Comparison of ENCODE assay signal across 23 cellular contexts in the genomic region with DNA sequence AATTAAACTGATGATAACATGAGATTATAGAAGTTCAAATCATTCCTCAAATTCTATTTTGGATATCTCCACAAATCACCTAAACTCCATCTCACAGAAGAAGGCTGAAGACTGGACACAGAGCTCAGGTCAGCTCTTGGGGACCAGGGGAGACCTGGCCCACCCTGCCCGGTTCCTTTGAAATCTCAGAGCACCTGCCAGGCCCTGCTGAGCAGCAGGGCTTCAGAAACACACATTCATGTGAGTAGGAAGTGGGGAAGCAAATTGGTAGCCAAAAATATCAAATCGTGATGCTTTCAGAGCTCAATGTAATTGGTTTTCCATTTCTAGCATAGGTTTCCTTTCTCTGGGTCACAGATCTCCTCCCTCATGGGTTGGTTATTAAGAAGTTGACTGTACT.
"Had no signal": no experiment of that assay in that cellular context is flagged by ENCODE, and none has a peak within 500 bp of the region (broad histone marks: within the 10 kb centered on the region; RNA-seq: fewer than 3 reads in every experiment).

No MANE protein-coding gene starts in this region.

- H3K9me3 Mint-ChIP-seq: dendritic cell treated with granulocyte-macrophage colony-stimulating factor and Interleukin-4, amounts not matched to agents 40 ng/mL and 50 ng/mL, for 4 days; effector memory CD8-positive, alpha-beta T cell; natural killer cell; stimulated activated naive CD8-positive, alpha-beta T cell treated with anti-CD3 and anti-CD28 coated beads, Interleukin-15, amount 100 ng/mL, for 72 hours; type B pancreatic cell had no signal

- DNase-seq: effector memory CD8-positive, alpha-beta T cell; erythroblast; left ventricle myocardium superior; lower lobe of right lung; natural killer cell; stimulated activated CD4-positive, alpha-beta T cell treated with anti-CD3 and anti-CD28 coated beads, Interleukin-12 subunit alpha, Interleukin-12 subunit beta, amount 100 ng/mL, for 4 hours; stimulated activated CD4-positive, alpha-beta T cell treated with anti-CD3 and anti-CD28 coated beads, Interleukin-1b, Interleukin-23, amount 100 ng/mL, for 48 hours; stimulated activated CD4-positive, alpha-beta T cell treated with anti-CD3 and anti-CD28 coated beads, Interleukin-4, amount 100 ng/mL, for 1 hour; stimulated activated CD8-positive, alpha-beta memory T cell treated with anti-CD3 and anti-CD28 coated beads, Interleukin-4, amount 100 ng/mL, for 48 hours; stimulated activated naive CD4-positive, alpha-beta T cell; stimulated activated naive CD8-positive, alpha-beta T cell treated with anti-CD3 and anti-CD28 coated beads, Interleukin-15, amount 100 ng/mL, for 72 hours; thyroid gland had no signal

- H3K9me3 ChIP-seq: colonic mucosa, lower lobe of right lung, right atrium auricular region, suprapubic skin, thyroid gland had no signal

- H3K27ac Mint-ChIP-seq: dendritic cell treated with granulocyte-macrophage colony-stimulating factor and Interleukin-4, amounts not matched to agents 40 ng/mL and 50 ng/mL, for 4 days; effector memory CD8-positive, alpha-beta T cell; natural killer cell; type B pancreatic cell had no signal

- H3K27ac ChIP-seq: colonic mucosa, lower lobe of right lung, parathyroid adenoma, right atrium auricular region, suprapubic skin had no signal

- H3K79me2 ChIP-seq: parathyroid adenoma had no signal

- H3K27me3 Mint-ChIP-seq: dendritic cell treated with granulocyte-macrophage colony-stimulating factor and Interleukin-4, amounts not matched to agents 40 ng/mL and 50 ng/mL, for 4 days; type B pancreatic cell had no signal

- H3K36me3 ChIP-seq: colonic mucosa, lower lobe of right lung, right atrium auricular region, suprapubic skin, thyroid gland had no signal

- ATAC-seq: effector memory CD8-positive, alpha-beta T cell; left ventricle myocardium superior; lower lobe of right lung; natural killer cell; sciatic nerve; stimulated activated naive CD8-positive, alpha-beta T cell treated with anti-CD3 and anti-CD28 coated beads, Interleukin-15, amount 100 ng/mL, for 72 hours had no signal

- H3K27me3 ChIP-seq: colonic mucosa, right atrium auricular region, suprapubic skin, thyroid gland had no signal

- H3K9ac ChIP-seq: parathyroid adenoma had no signal

- H3K4me3 Mint-ChIP-seq: dendritic cell treated with granulocyte-macrophage colony-stimulating factor and Interleukin-4, amounts not matched to agents 40 ng/mL and 50 ng/mL, for 4 days; effector memory CD8-positive, alpha-beta T cell; natural killer cell; stimulated activated naive CD8-positive, alpha-beta T cell treated with anti-CD3 and anti-CD28 coated beads, Interleukin-15, amount 100 ng/mL, for 72 hours; type B pancreatic cell had no signal

- H3K4me1 Mint-ChIP-seq: natural killer cell; stimulated activated naive CD8-positive, alpha-beta T cell treated with anti-CD3 and anti-CD28 coated beads, Interleukin-15, amount 100 ng/mL, for 72 hours had no signal

- H3K4me2 ChIP-seq: smooth muscle cell had no signal

- FAIRE-seq: endometrium, frontal cortex, keratinocyte had no signal

- H3K36me3 Mint-ChIP-seq: natural killer cell, type B pancreatic cell had no signal

- H3K4me3 ChIP-seq: colonic mucosa, lower lobe of right lung, right atrium auricular region, smooth muscle cell, suprapubic skin, thyroid gland had no signal

- H3K4me1 ChIP-seq: colonic mucosa, lower lobe of right lung, parathyroid adenoma, right atrium auricular region, suprapubic skin had no signal

- H2AFZ ChIP-seq: parathyroid adenoma had no signal
